In the genomic region with DNA sequence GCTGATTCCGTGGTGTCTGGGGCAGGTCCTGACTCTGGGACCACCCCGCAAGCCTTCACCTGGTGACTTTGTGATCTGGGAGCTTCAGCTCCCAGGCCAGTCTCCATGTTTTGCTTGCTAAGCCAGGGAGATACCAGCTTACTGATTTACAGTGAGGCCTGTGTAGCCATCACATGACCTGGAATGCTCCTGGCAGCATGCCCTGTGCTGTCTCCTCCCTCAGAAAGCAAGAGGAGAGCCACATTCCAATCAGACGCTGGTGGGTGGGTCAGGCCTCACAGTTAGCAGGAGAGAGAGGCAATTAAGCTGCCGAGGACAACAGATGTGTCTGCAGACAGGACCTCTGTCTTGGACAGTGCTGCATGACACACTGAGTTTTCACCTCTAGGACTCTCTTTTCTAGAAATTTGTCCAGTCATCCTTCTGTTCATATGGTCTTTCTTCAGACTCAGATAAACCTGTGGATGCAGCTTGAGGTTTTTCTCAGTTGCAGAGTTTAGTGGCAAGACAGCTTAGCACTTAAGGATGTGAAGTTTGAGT, we compare ENCODE assay signal across 1 cellular context.
A peak's percentile ranks its signal among the peaks of the same experiment; 100 is the strongest.
TF ChIP-seq lines count a peak whose summit lies in the region.

No MANE protein-coding gene starts in this region.

TF ChIP-seq in HepG2, 621 proteins besides CTCF, POLR2A, EP300 and RAD21 (continued from another document and continues in another):
- TF ChIP-seq PHF21A (CRISPR knock-in tag; IDR thresholded peaks at IDR 0.05) (peak; percentile 74; the same call in 1 of the 2 replicates), GATAD1 (CRISPR knock-in tag; IDR thresholded peaks at IDR 0.05) (peak; percentile 42; the same call in 1 of the 2 replicates), ZNF550 (CRISPR knock-in tag; IDR thresholded peaks at IDR 0.05; ENCODE audit: borderline replicate concordance) (no peak), LCORL (IDR thresholded peaks at IDR 0.05) (no peak), LCORL (CRISPR knock-in tag; IDR thresholded peaks at IDR 0.05) (peak; percentile 55; the same call in 1 of the 2 replicates), FOSL1 (CRISPR knock-in tag; IDR thresholded peaks at IDR 0.05; ENCODE audit: borderline replicate concordance) (no peak), MTF2 (CRISPR knock-in tag; IDR thresholded peaks at IDR 0.05; ENCODE audit: borderline replicate concordance) (no peak), PAX8 (CRISPR knock-in tag; IDR thresholded peaks at IDR 0.05; ENCODE audit: borderline replicate concordance) (no peak), DNMT3B (CRISPR knock-in tag; conservative IDR thresholded peaks at IDR 0.05) (0 out of 2 replicates have a peak, but pooled peaks have one; percentile 60), ZNF432 (CRISPR knock-in tag; IDR thresholded peaks at IDR 0.05; ENCODE audit: borderline replicate concordance) (no peak), KLF13 (CRISPR knock-in tag; IDR thresholded peaks at IDR 0.05) (no peak), ZNF629 (CRISPR knock-in tag; conservative IDR thresholded peaks at IDR 0.05) (0 out of 2 replicates have a peak, but pooled peaks have one; percentile 24), MIER2 (CRISPR knock-in tag; IDR thresholded peaks at IDR 0.05) (0 out of 2 replicates have a peak, but pooled peaks have one; percentile 42), ZFP37 (CRISPR knock-in tag; IDR thresholded peaks at IDR 0.05; ENCODE audit: borderline replicate concordance) (no peak), NFYC (CRISPR knock-in tag; IDR thresholded peaks at IDR 0.05) (no peak), TSC22D2 (CRISPR knock-in tag; IDR thresholded peaks at IDR 0.05; ENCODE audit: borderline replicate concordance) (no peak), STAG1 (CRISPR knock-in tag; IDR thresholded peaks at IDR 0.05) (no peak), ZNF678 (CRISPR knock-in tag; IDR thresholded peaks at IDR 0.05) (no peak), RBFOX2 (IDR thresholded peaks at IDR 0.05; ENCODE audit: low read depth, low read length) (peak; percentile 55), SMAD9 (CRISPR knock-in tag; IDR thresholded peaks at IDR 0.05) (no peak), ZNF660 (CRISPR knock-in tag; IDR thresholded peaks at IDR 0.05; ENCODE audit: borderline replicate concordance, low read depth) (no peak), ZNF546 (CRISPR knock-in tag; conservative IDR thresholded peaks at IDR 0.05) (no peak), PLRG1 (conservative IDR thresholded peaks at IDR 0.05) (no peak), ZNF263 (CRISPR knock-in tag; IDR thresholded peaks at IDR 0.05) (0 out of 2 replicates have a peak, but pooled peaks have one; percentile 20), ZNF879 (CRISPR knock-in tag; IDR thresholded peaks at IDR 0.05) (no peak), NONO (IDR thresholded peaks at IDR 0.05) (no peak), NONO (CRISPR knock-in tag; conservative IDR thresholded peaks at IDR 0.05) (no peak), XBP1 (CRISPR knock-in tag; IDR thresholded peaks at IDR 0.05) (no peak), ZNF619 (CRISPR knock-in tag; IDR thresholded peaks at IDR 0.05) (no peak), MAFK (conservative IDR thresholded peaks at IDR 0.05 in 1 of 2, IDR thresholded peaks at IDR 0.05 in 1 of 2; ENCODE audit: low read length in 2 of 2) (no peak), ATRX (CRISPR knock-in tag; IDR thresholded peaks at IDR 0.05; ENCODE audit: borderline replicate concordance) (no peak), FOXP1 (IDR thresholded peaks at IDR 0.05) (no peak), FOXP1 (CRISPR knock-in tag; IDR thresholded peaks at IDR 0.05) (peak; percentile 55; the same call in 1 of the 2 replicates), ZSCAN22 (CRISPR knock-in tag; IDR thresholded peaks at IDR 0.05) (peak; percentile 92), ERF (CRISPR knock-in tag; IDR thresholded peaks at IDR 0.05) (no peak; the same call in 1 of the 2 replicates), YEATS2 (CRISPR knock-in tag; IDR thresholded peaks at IDR 0.05; ENCODE audit: borderline replicate concordance) (peak; percentile 28; the same call in 1 of the 2 replicates)
- TF ChIP-seq, protein P1, sequence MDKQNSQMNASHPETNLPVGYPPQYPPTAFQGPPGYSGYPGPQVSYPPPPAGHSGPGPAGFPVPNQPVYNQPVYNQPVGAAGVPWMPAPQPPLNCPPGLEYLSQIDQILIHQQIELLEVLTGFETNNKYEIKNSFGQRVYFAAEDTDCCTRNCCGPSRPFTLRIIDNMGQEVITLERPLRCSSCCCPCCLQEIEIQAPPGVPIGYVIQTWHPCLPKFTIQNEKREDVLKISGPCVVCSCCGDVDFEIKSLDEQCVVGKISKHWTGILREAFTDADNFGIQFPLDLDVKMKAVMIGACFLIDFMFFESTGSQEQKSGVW (CRISPR knock-in tag; IDR thresholded peaks at IDR 0.05; ENCODE audit: borderline replicate concordance), result no peak
- TF ChIP-seq, protein P2, sequence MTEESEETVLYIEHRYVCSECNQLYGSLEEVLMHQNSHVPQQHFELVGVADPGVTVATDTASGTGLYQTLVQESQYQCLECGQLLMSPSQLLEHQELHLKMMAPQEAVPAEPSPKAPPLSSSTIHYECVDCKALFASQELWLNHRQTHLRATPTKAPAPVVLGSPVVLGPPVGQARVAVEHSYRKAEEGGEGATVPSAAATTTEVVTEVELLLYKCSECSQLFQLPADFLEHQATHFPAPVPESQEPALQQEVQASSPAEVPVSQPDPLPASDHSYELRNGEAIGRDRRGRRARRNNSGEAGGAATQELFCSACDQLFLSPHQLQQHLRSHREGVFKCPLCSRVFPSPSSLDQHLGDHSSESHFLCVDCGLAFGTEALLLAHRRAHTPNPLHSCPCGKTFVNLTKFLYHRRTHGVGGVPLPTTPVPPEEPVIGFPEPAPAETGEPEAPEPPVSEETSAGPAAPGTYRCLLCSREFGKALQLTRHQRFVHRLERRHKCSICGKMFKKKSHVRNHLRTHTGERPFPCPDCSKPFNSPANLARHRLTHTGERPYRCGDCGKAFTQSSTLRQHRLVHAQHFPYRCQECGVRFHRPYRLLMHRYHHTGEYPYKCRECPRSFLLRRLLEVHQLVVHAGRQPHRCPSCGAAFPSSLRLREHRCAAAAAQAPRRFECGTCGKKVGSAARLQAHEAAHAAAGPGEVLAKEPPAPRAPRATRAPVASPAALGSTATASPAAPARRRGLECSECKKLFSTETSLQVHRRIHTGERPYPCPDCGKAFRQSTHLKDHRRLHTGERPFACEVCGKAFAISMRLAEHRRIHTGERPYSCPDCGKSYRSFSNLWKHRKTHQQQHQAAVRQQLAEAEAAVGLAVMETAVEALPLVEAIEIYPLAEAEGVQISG (CRISPR knock-in tag; IDR thresholded peaks at IDR 0.05), result peak; percentile 75
- TF ChIP-seq, protein P3, sequence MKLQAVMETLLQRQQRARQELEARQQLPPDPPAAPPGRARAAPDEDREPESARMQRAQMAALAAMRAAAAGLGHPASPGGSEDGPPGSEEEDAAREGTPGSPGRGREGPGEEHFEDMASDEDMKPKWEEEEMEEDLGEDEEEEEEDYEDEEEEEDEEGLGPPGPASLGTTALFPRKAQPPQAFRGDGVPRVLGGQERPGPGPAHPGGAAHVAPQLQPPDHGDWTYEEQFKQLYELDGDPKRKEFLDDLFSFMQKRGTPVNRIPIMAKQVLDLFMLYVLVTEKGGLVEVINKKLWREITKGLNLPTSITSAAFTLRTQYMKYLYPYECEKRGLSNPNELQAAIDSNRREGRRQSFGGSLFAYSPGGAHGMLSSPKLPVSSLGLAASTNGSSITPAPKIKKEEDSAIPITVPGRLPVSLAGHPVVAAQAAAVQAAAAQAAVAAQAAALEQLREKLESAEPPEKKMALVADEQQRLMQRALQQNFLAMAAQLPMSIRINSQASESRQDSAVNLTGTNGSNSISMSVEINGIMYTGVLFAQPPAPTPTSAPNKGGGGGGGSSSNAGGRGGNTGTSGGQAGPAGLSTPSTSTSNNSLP (IDR thresholded peaks at IDR 0.05; ENCODE audit: low read depth, low read length), result no peak
- TF ChIP-seq, protein P4, sequence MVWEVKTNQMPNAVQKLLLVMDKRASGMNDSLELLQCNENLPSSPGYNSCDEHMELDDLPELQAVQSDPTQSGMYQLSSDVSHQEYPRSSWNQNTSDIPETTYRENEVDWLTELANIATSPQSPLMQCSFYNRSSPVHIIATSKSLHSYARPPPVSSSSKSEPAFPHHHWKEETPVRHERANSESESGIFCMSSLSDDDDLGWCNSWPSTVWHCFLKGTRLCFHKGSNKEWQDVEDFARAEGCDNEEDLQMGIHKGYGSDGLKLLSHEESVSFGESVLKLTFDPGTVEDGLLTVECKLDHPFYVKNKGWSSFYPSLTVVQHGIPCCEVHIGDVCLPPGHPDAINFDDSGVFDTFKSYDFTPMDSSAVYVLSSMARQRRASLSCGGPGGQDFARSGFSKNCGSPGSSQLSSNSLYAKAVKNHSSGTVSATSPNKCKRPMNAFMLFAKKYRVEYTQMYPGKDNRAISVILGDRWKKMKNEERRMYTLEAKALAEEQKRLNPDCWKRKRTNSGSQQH (CRISPR knock-in tag; IDR thresholded peaks at IDR 0.05; ENCODE audit: low read depth), result peak; percentile 61; the same call in 1 of the 2 replicates
- TF ChIP-seq, protein P5, sequence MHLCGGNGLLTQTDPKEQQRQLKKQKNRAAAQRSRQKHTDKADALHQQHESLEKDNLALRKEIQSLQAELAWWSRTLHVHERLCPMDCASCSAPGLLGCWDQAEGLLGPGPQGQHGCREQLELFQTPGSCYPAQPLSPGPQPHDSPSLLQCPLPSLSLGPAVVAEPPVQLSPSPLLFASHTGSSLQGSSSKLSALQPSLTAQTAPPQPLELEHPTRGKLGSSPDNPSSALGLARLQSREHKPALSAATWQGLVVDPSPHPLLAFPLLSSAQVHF (CRISPR knock-in tag; IDR thresholded peaks at IDR 0.05), result no peak
- TF ChIP-seq, protein P6, sequence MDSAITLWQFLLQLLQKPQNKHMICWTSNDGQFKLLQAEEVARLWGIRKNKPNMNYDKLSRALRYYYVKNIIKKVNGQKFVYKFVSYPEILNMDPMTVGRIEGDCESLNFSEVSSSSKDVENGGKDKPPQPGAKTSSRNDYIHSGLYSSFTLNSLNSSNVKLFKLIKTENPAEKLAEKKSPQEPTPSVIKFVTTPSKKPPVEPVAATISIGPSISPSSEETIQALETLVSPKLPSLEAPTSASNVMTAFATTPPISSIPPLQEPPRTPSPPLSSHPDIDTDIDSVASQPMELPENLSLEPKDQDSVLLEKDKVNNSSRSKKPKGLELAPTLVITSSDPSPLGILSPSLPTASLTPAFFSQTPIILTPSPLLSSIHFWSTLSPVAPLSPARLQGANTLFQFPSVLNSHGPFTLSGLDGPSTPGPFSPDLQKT (CRISPR knock-in tag; IDR thresholded peaks at IDR 0.05; ENCODE audit: borderline replicate concordance), result no peak
- TF ChIP-seq, protein P7, sequence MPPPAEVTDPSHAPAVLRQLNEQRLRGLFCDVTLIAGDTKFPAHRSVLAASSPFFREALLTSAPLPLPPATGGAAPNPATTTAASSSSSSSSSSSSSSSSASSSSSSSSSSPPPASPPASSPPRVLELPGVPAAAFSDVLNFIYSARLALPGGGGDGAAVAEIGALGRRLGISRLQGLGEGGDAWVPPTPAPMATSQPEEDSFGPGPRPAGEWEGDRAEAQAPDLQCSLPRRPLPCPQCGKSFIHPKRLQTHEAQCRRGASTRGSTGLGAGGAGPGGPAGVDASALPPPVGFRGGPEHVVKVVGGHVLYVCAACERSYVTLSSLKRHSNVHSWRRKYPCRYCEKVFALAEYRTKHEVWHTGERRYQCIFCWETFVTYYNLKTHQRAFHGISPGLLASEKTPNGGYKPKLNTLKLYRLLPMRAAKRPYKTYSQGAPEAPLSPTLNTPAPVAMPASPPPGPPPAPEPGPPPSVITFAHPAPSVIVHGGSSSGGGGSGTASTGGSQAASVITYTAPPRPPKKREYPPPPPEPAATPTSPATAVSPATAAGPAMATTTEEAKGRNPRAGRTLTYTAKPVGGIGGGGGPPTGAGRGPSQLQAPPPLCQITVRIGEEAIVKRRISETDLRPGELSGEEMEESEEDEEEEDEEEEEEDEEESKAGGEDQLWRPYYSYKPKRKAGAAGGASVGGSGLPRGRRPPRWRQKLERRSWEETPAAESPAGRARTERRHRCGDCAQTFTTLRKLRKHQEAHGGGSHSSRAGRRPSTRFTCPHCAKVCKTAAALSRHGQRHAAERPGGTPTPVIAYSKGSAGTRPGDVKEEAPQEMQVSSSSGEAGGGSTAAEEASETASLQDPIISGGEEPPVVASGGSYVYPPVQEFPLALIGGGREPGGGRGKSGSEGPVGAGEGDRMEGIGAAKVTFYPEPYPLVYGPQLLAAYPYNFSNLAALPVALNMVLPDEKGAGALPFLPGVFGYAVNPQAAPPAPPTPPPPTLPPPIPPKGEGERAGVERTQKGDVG (CRISPR knock-in tag; IDR thresholded peaks at IDR 0.05; ENCODE audit: borderline replicate concordance), result no peak
- TF ChIP-seq, protein P8, sequence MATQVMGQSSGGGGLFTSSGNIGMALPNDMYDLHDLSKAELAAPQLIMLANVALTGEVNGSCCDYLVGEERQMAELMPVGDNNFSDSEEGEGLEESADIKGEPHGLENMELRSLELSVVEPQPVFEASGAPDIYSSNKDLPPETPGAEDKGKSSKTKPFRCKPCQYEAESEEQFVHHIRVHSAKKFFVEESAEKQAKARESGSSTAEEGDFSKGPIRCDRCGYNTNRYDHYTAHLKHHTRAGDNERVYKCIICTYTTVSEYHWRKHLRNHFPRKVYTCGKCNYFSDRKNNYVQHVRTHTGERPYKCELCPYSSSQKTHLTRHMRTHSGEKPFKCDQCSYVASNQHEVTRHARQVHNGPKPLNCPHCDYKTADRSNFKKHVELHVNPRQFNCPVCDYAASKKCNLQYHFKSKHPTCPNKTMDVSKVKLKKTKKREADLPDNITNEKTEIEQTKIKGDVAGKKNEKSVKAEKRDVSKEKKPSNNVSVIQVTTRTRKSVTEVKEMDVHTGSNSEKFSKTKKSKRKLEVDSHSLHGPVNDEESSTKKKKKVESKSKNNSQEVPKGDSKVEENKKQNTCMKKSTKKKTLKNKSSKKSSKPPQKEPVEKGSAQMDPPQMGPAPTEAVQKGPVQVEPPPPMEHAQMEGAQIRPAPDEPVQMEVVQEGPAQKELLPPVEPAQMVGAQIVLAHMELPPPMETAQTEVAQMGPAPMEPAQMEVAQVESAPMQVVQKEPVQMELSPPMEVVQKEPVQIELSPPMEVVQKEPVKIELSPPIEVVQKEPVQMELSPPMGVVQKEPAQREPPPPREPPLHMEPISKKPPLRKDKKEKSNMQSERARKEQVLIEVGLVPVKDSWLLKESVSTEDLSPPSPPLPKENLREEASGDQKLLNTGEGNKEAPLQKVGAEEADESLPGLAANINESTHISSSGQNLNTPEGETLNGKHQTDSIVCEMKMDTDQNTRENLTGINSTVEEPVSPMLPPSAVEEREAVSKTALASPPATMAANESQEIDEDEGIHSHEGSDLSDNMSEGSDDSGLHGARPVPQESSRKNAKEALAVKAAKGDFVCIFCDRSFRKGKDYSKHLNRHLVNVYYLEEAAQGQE (IDR thresholded peaks at IDR 0.05; ENCODE audit: borderline replicate concordance in 1 of 2, low read depth in 1 of 2, low read length in 2 of 2), result no peak
- TF ChIP-seq, protein P9, sequence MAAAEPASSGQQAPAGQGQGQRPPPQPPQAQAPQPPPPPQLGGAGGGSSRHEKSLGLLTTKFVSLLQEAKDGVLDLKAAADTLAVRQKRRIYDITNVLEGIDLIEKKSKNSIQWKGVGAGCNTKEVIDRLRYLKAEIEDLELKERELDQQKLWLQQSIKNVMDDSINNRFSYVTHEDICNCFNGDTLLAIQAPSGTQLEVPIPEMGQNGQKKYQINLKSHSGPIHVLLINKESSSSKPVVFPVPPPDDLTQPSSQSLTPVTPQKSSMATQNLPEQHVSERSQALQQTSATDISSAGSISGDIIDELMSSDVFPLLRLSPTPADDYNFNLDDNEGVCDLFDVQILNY (CRISPR knock-in tag; conservative IDR thresholded peaks at IDR 0.05), result no peak
